Comparison of ENCODE assay signal across 1 cellular context in the genomic region with DNA sequence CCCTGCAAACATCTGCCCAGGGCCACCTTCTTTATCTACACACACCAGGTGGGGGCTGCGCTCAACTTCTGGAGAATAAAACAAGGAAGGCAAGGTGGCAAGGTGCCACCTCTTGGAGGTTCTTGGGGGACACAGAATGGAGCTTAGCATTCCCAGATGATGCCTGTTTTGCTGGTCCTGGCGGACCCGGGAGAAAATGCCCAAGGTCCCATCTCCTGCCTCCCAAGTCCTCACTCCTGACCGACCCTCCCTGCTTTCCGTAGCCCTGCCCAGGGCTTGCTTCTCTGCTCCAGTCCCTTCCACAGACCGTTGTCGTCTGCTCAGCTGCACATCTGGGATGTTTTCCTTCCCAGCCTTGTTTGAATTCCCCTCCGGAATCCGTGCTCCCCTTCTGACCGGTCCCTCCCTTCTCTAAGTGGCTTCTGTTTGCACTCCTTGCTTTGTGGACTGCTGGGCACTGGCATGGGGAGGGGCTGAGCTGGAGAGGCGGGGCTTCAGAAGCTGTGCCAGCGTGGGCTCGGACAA.
TF ChIP-seq lines count a peak whose summit lies in the region.

No MANE protein-coding gene starts in this region.

TF ChIP-seq in HepG2, 621 proteins besides CTCF, POLR2A, EP300 and RAD21 (continued from another document):
- no peak for TF ChIP-seq ZNF574 (CRISPR knock-in tag; IDR thresholded peaks at IDR 0.05)
- TF ChIP-seq TBX2 (CRISPR knock-in tag; IDR thresholded peaks at IDR 0.05; ENCODE audit: borderline replicate concordance), result 0 out of 2 replicates have a peak, but pooled peaks have one; percentile 30
- no peak for TF ChIP-seq SATB2 (CRISPR knock-in tag; IDR thresholded peaks at IDR 0.05)
- TF ChIP-seq RNF219 (CRISPR knock-in tag; IDR thresholded peaks at IDR 0.05), result 0 out of 2 replicates have a peak, but pooled peaks have one; percentile 74
- 0 out of 4 replicates have a peak, but pooled peaks of 1 of the 2 experiments have one; percentile 20 for TF ChIP-seq HMGXB4 (CRISPR knock-in tag; IDR thresholded peaks at IDR 0.05; ENCODE audit: borderline replicate concordance in 1 of 2, low read depth in 1 of 2)
- TF ChIP-seq ZSCAN9 (CRISPR knock-in tag; IDR thresholded peaks at IDR 0.05; ENCODE audit: borderline replicate concordance), result 0 out of 2 replicates have a peak, but pooled peaks have one; percentile 17
- TF ChIP-seq ZNF263 (CRISPR knock-in tag; IDR thresholded peaks at IDR 0.05), result peak; percentile 94
- no peak for TF ChIP-seq NR2F2 (IDR thresholded peaks at IDR 0.05; ENCODE audit: borderline replicate concordance, low read depth)
- 0 out of 2 replicates have a peak, but pooled peaks have one; percentile 43 for TF ChIP-seq SP5 (CRISPR knock-in tag; IDR thresholded peaks at IDR 0.05; ENCODE audit: borderline replicate concordance, low read depth)
- TF ChIP-seq ZNF713 (CRISPR knock-in tag; IDR thresholded peaks at IDR 0.05), result no peak
- TF ChIP-seq GATA4 (IDR thresholded peaks at IDR 0.05; ENCODE audit: borderline replicate concordance, low read depth), result no peak
- peak; percentile 16; the same call in 1 of the 2 replicates for TF ChIP-seq FOXK2 (IDR thresholded peaks at IDR 0.05)
- no peak for TF ChIP-seq NR2C2 (CRISPR knock-in tag; IDR thresholded peaks at IDR 0.05; ENCODE audit: borderline replicate concordance)
- TF ChIP-seq ZFP91 (CRISPR knock-in tag; IDR thresholded peaks at IDR 0.05; ENCODE audit: borderline replicate concordance), result peak; percentile 46; the same call in 1 of the 2 replicates
- TF ChIP-seq, protein P1, sequence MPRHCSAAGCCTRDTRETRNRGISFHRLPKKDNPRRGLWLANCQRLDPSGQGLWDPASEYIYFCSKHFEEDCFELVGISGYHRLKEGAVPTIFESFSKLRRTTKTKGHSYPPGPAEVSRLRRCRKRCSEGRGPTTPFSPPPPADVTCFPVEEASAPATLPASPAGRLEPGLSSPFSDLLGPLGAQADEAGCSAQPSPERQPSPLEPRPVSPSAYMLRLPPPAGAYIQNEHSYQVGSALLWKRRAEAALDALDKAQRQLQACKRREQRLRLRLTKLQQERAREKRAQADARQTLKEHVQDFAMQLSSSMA (CRISPR knock-in tag; IDR thresholded peaks at IDR 0.05), result no peak
- 0 out of 2 replicates have a peak, but pooled peaks have one; percentile 16 for TF ChIP-seq ZSCAN31 (CRISPR knock-in tag; IDR thresholded peaks at IDR 0.05; ENCODE audit: low read depth)
- 0 out of 2 replicates have a peak, but pooled peaks have one; percentile 23 for TF ChIP-seq GATAD1 (CRISPR knock-in tag; IDR thresholded peaks at IDR 0.05)
- peak; percentile 74; the same call in 1 of the 2 replicates for TF ChIP-seq TFDP1 (CRISPR knock-in tag; IDR thresholded peaks at IDR 0.05; ENCODE audit: borderline replicate concordance)
- peak; percentile 88 for TF ChIP-seq ZNF501 (CRISPR knock-in tag; IDR thresholded peaks at IDR 0.05)
- TF ChIP-seq SSRP1 (CRISPR knock-in tag; IDR thresholded peaks at IDR 0.05), result 0 out of 2 replicates have a peak, but pooled peaks have one; percentile 44
- TF ChIP-seq, protein P2, sequence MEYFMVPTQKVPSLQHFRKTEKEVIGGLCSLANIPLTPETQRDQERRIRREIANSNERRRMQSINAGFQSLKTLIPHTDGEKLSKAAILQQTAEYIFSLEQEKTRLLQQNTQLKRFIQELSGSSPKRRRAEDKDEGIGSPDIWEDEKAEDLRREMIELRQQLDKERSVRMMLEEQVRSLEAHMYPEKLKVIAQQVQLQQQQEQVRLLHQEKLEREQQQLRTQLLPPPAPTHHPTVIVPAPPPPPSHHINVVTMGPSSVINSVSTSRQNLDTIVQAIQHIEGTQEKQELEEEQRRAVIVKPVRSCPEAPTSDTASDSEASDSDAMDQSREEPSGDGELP (IDR thresholded peaks at IDR 0.05; ENCODE audit: borderline replicate concordance, low read depth), result peak; percentile 65; the same call in 1 of the 2 replicates
- 0 out of 2 replicates have a peak, but pooled peaks have one; percentile 32 for TF ChIP-seq ZNF75D (CRISPR knock-in tag; IDR thresholded peaks at IDR 0.05; ENCODE audit: borderline replicate concordance)
- peak; percentile 65; the same call in 1 of the 2 replicates for TF ChIP-seq HDAC1 (CRISPR knock-in tag; IDR thresholded peaks at IDR 0.05)
- peak; percentile 87 for TF ChIP-seq SIN3A (IDR thresholded peaks at IDR 0.05; ENCODE audit: borderline replicate concordance, low read depth, low read length)
- TF ChIP-seq, protein P3, sequence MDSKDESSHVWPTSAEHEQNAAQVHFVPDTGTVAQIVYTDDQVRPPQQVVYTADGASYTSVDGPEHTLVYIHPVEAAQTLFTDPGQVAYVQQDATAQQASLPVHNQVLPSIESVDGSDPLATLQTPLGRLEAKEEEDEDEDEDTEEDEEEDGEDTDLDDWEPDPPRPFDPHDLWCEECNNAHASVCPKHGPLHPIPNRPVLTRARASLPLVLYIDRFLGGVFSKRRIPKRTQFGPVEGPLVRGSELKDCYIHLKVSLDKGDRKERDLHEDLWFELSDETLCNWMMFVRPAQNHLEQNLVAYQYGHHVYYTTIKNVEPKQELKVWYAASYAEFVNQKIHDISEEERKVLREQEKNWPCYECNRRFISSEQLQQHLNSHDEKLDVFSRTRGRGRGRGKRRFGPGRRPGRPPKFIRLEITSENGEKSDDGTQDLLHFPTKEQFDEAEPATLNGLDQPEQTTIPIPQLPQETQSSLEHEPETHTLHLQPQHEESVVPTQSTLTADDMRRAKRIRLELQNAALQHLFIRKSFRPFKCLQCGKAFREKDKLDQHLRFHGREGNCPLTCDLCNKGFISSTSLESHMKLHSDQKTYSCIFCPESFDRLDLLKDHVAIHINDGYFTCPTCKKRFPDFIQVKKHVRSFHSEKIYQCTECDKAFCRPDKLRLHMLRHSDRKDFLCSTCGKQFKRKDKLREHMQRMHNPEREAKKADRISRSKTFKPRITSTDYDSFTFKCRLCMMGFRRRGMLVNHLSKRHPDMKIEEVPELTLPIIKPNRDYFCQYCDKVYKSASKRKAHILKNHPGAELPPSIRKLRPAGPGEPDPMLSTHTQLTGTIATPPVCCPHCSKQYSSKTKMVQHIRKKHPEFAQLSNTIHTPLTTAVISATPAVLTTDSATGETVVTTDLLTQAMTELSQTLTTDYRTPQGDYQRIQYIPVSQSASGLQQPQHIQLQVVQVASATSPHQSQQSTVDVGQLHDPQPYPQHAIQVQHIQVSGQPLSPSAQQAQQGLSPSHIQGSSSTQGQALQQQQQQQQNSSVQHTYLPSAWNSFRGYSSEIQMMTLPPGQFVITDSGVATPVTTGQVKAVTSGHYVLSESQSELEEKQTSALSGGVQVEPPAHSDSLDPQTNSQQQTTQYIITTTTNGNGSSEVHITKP (CRISPR knock-in tag; IDR thresholded peaks at IDR 0.05; ENCODE audit: low read depth), result 0 out of 2 replicates have a peak, but pooled peaks have one; percentile 31
- 0 out of 2 replicates have a peak, but pooled peaks have one; percentile 10 for TF ChIP-seq ZNF143 (CRISPR knock-in tag; IDR thresholded peaks at IDR 0.05)
- TF ChIP-seq ZFX (CRISPR knock-in tag; IDR thresholded peaks at IDR 0.05; ENCODE audit: low read depth), result peak; percentile 15; the same call in 1 of the 2 replicates
- no peak for TF ChIP-seq MED8 (CRISPR knock-in tag; IDR thresholded peaks at IDR 0.05; ENCODE audit: insufficient replicate concordance)
- 0 out of 2 replicates have a peak, but pooled peaks have one; percentile 17 for TF ChIP-seq SIX1 (CRISPR knock-in tag; IDR thresholded peaks at IDR 0.05; ENCODE audit: borderline replicate concordance)
- TF ChIP-seq, protein P4, sequence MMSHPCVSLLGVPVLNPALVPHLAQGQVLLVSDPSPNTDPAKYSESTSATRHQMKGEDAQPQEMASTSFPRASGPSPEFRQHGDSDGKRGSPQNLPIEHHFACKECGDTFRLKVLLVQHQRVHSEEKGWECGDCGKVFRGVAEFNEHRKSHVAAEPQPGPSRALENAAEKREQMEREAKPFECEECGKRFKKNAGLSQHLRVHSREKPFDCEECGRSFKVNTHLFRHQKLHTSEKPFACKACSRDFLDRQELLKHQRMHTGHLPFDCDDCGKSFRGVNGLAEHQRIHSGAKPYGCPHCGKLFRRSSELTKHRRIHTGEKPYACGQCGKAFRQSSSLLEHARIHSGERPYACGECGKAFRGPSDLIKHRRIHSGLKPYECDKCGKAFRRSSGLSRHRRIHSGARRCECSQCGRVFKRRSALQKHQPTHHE (CRISPR knock-in tag; IDR thresholded peaks at IDR 0.05; ENCODE audit: borderline replicate concordance), result peak; percentile 13; the same call in 1 of the 2 replicates
- no peak for TF ChIP-seq SP1 (IDR thresholded peaks at IDR 0.05)
- 0 out of 2 replicates have a peak, but pooled peaks have one; percentile 32 for TF ChIP-seq SP1 (CRISPR knock-in tag; IDR thresholded peaks at IDR 0.05)
- no peak for TF ChIP-seq EEA1 (CRISPR knock-in tag; IDR thresholded peaks at IDR 0.05; ENCODE audit: borderline replicate concordance)
- TF ChIP-seq IKZF5 (CRISPR knock-in tag; IDR thresholded peaks at IDR 0.05), result peak; percentile 13; the same call in 1 of the 2 replicates
- TF ChIP-seq DMAP1 (CRISPR knock-in tag; IDR thresholded peaks at IDR 0.05), result 0 out of 2 replicates have a peak, but pooled peaks have one; percentile 7
